Comparison of ENCODE assay signal across 1 cellular context in genomic region chr18:58013241-58014211, GRCh38.
TF ChIP-seq lines count a peak whose summit lies in the region.

No MANE protein-coding gene starts in this region.

TF ChIP-seq in GM23338, 12 proteins besides CTCF, POLR2A, EP300 and RAD21 (continued from another document):
- TF ChIP-seq ZNF462 (CRISPR knock-in tag; IDR thresholded peaks at IDR 0.05) (no peak), ETS1 (IDR thresholded peaks at IDR 0.05) (no peak), ZNF114 (CRISPR knock-in tag; IDR thresholded peaks at IDR 0.05) (no peak), CREB1 (CRISPR knock-in tag; IDR thresholded peaks at IDR 0.05; ENCODE audit: low read depth) (no peak), JUNB (IDR thresholded peaks at IDR 0.05; ENCODE audit: unreplicated experiment) (no peak)
TF ChIP-seq in GM23338: peak in this region for 0.
